In the genomic region with DNA sequence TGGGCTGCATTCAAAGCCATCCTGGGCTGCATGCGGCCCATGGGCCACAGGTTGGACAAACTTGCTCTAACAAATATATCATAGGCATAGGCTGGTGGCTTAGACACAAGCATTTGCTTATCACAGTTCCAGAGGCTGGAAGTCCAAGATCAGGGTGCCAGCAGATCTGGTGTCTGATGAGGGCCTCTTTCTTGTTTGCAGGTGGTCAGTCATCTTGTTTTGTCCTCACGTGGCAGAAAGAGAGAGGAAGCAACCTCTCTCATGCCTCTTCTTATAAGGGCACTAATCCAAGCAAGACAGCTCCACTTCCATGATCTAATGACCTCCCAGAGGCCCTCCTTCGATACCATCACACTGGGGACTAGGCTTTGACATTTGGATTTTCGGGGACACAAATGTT, we compare ENCODE assay signal across 16 cellular contexts.
A peak's percentile ranks its signal among the peaks of the same experiment; 100 is the strongest.
DNase-seq lines count a peak whose midpoint lies in the region; ATAC-seq and TF ChIP-seq lines count a peak whose summit lies in the region.
"Had no signal": no experiment of that assay in that cellular context is flagged by ENCODE, and none has a peak within 500 bp of the region (broad histone marks: within the 10 kb centered on the region; RNA-seq: fewer than 3 reads in every experiment).

No MANE protein-coding gene starts in this region.

- H3K27ac ChIP-seq in sigmoid colon (no peak overlapping the region), left lung (no peak overlapping the region)
- H3K27ac ChIP-seq: 22Rv1 had no signal

- H3K27me3 Mint-ChIP-seq in activated CD4-positive, alpha-beta T cell treated with anti-CD3 and anti-CD28 coated beads, Interleukin-2, amount 10 ng/mL, durations not matched to agents 24 days and 14 days = peaks cover 24% of the 10 kb centered on the region

- no peak for TF ChIP-seq CTCF in sigmoid colon (IDR thresholded peaks at IDR 0.05)
- TF ChIP-seq CTCF in left lung (IDR thresholded peaks at IDR 0.05) = no peak

- peak; percentile 36 for DNase-seq in activated CD4-positive, alpha-beta T cell treated with anti-CD3 and anti-CD28 coated beads, Interleukin-2, amount 10 ng/mL, durations not matched to agents 24 days and 14 days
- no peak for DNase-seq in activated CD4-positive, alpha-beta T cell treated with anti-CD3 and anti-CD28 coated beads for 1 hour
- peak; percentile 9 for DNase-seq in activated effector memory CD4-positive, alpha-beta T cell treated with anti-CD3 and anti-CD28 coated beads, Interleukin-2, amount 50 U/mL, for 16 hours
- no peak for DNase-seq in activated effector memory CD4-positive, alpha-beta T cell treated with Interleukin-2 at 50 U/mL for 16 hours
- DNase-seq in islet precursor cell (peak; percentile 29), sigmoid colon (no peak), left lung (no peak)
- no peak for DNase-seq in stimulated activated CD4-positive, alpha-beta T cell treated with anti-CD3 and anti-CD28 coated beads, Interleukin-15, amount 100 ng/mL, for 24 hours
- DNase-seq: COR-L47, DND-41, GDM1 had no signal

- TF ChIP-seq POLR2A in sigmoid colon (IDR thresholded peaks at IDR 0.05) = no peak

- ATAC-seq in left lung = no peak
- ATAC-seq: CD8-positive, alpha-beta T cell; GM23338 had no signal

- no peak overlapping the region for H3K27ac Mint-ChIP-seq in activated CD4-positive, alpha-beta T cell treated with anti-CD3 and anti-CD28 coated beads, Interleukin-2, amount 10 ng/mL, durations not matched to agents 24 days and 14 days
- H3K27ac Mint-ChIP-seq: CD8-positive, alpha-beta T cell; GM23338 had no signal

- intact Hi-C loops in activated CD4-positive, alpha-beta T cell treated with anti-CD3 and anti-CD28 coated beads, Interleukin-2, amount 10 ng/mL, durations not matched to agents 24 days and 14 days (cut with micrococcal nuclease) = no loop called here
- intact Hi-C loops in sigmoid colon (cut with DNase I) (no loop called here), left lung (cut with DNase I) (no loop called here)

- no peaks in the 10 kb centered on the region for H3K36me3 Mint-ChIP-seq in activated CD4-positive, alpha-beta T cell treated with anti-CD3 and anti-CD28 coated beads, Interleukin-2, amount 10 ng/mL, durations not matched to agents 24 days and 14 days (ENCODE audit: low read depth)
- H3K36me3 Mint-ChIP-seq: CD14-positive monocyte; CD8-positive, alpha-beta T cell had no signal

- peaks cover 19% of the 10 kb centered on the region for H3K9me3 Mint-ChIP-seq in activated CD4-positive, alpha-beta T cell treated with anti-CD3 and anti-CD28 coated beads, Interleukin-2, amount 10 ng/mL, durations not matched to agents 24 days and 14 days

- WGBS in sigmoid colon, 2 donors = 83 to 88% methylated on average over 4 of the region's 4 CpGs

- H3K4me1 ChIP-seq in sigmoid colon = no peaks in the 10 kb centered on the region
- H3K4me1 ChIP-seq in left lung = no peaks in the 10 kb centered on the region

- no peaks in the 10 kb centered on the region for H3K4me1 Mint-ChIP-seq in activated CD4-positive, alpha-beta T cell treated with anti-CD3 and anti-CD28 coated beads, Interleukin-2, amount 10 ng/mL, durations not matched to agents 24 days and 14 days
- H3K4me1 Mint-ChIP-seq: CD14-positive monocyte had no signal

- H3K36me3 ChIP-seq in sigmoid colon = no peaks in the 10 kb centered on the region
- no peaks in the 10 kb centered on the region for H3K36me3 ChIP-seq in left lung
- H3K36me3 ChIP-seq: HAP-1 had no signal

- no peaks in the 10 kb centered on the region for H3K27me3 ChIP-seq in sigmoid colon
- no peaks in the 10 kb centered on the region for H3K27me3 ChIP-seq in left lung

- H3K4me3 ChIP-seq in sigmoid colon = no peak overlapping the region
- H3K4me3 ChIP-seq in left lung = no peak overlapping the region
- H3K4me3 ChIP-seq: GM23338, HAP-1 had no signal

- TF ChIP-seq EP300 in sigmoid colon (IDR thresholded peaks at IDR 0.05) = no peak

- H3K4me3 Mint-ChIP-seq in activated CD4-positive, alpha-beta T cell treated with anti-CD3 and anti-CD28 coated beads, Interleukin-2, amount 10 ng/mL, durations not matched to agents 24 days and 14 days = no peak overlapping the region
- H3K4me3 Mint-ChIP-seq: CD14-positive monocyte; CD8-positive, alpha-beta T cell; GM23338 had no signal

- no peaks in the 10 kb centered on the region for H3K9me3 ChIP-seq in sigmoid colon
- H3K9me3 ChIP-seq in left lung = no peaks in the 10 kb centered on the region

Comparison
In these comparisons a context has a peak if more than half of its experiments do, and no peak if none do; other contexts are left out.
1. DNase-seq: peak in activated CD4-positive, alpha-beta T cell treated with anti-CD3 and anti-CD28 coated beads, Interleukin-2, amount 10 ng/mL, durations not matched to agents 24 days and 14 days (single experiment), activated effector memory CD4-positive, alpha-beta T cell treated with anti-CD3 and anti-CD28 coated beads, Interleukin-2, amount 50 U/mL, for 16 hours (single experiment) and islet precursor cell (single experiment); none in activated CD4-positive, alpha-beta T cell treated with anti-CD3 and anti-CD28 coated beads for 1 hour (single experiment), activated effector memory CD4-positive, alpha-beta T cell treated with Interleukin-2 at 50 U/mL for 16 hours (single experiment), sigmoid colon (single experiment), left lung (0 of 2) and stimulated activated CD4-positive, alpha-beta T cell treated with anti-CD3 and anti-CD28 coated beads, Interleukin-15, amount 100 ng/mL, for 24 hours (single experiment).